Comparison of ENCODE assay signal across 8 cellular contexts in the genomic region with DNA sequence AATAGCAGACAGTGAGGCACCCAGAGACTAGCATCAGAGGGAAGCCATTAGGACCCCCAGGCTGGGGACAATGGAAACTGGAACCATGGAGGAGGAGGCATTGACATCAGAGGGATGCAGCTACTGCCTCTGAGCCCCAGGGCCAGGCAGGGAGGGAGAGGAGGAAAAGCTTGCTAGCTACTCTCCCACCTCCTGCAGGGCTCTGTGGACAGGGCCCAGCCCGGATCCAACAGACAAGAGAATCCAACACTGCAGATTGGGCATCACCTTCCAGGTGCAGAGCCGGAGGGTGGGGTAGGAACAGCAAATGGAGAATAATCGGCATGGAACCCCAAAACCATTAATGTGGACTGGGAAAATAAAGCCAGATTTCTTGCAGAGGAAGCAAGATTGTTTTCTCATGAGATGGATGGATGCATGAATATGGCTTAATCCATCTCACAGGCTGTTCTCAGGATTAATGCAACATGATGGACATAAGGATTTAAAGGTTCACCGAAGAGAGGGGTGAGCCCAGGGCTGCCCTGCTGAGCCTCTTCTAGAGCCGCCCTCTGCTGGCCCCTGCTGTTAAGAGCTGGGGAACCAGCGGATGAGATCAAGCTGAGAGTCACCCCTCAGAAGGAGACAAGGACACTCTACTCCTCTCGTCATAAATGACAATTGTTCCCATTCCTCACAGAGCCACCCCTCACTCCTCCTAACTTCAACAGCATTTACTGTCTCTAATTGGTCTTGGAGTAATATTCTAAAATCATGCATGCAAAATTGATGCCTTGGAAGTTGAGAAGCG. TPM values are rescaled to one million over a fixed set of nuclear protein-coding genes. Genes with fewer than 3 reads are reported as not detected.
DNase-seq lines count a peak whose midpoint lies in the region; ATAC-seq and TF ChIP-seq lines count a peak whose summit lies in the region.

No MANE protein-coding gene starts in this region.

- H3K4me1 ChIP-seq in GM23338 (ENCODE audit: insufficient read depth) (peaks cover 7% of the 10 kb centered on the region), hepatocyte (ENCODE audit: insufficient read depth) (no peaks in the 10 kb centered on the region), aorta (ENCODE audit: control insufficient read depth in 1 of 2, insufficient read depth in 2 of 2, low read length in 2 of 2) (no peaks in the 10 kb centered on the region)

- H3K4me2 ChIP-seq in GM23338 (no peak overlapping the region), hepatocyte (no peak overlapping the region)

- no peaks in the 10 kb centered on the region for H3K9me3 Mint-ChIP-seq in GM23338

- H3K27ac ChIP-seq in AG04450 (ENCODE audit: low read depth, low read length) (no peak overlapping the region), GM23338 (ENCODE audit: low read depth) (no peak overlapping the region), WERI-Rb-1 (peak overlapping the region; percentile 58), hepatocyte (no peak overlapping the region), aorta (ENCODE audit: low read depth in 1 of 2, low read length in 2 of 2) (no peak overlapping the region)

- 60% methylated on average over 8 of the region's 8 CpGs for WGBS in hepatocyte (ENCODE audit: low lambda C conversion rate, missing lambda C conversion rate)
- WGBS in aorta, 2 donors: 63 to 66% methylated on average over 8 of the region's 8 CpGs

- H3K27me3 ChIP-seq in AG04450 (ENCODE audit: control insufficient read depth, insufficient read depth, low read length) (no peaks in the 10 kb centered on the region), GM23338 (ENCODE audit: insufficient read depth) (no peaks in the 10 kb centered on the region), WERI-Rb-1 (ENCODE audit: insufficient read depth, low read depth, severe bottlenecking) (no peaks in the 10 kb centered on the region), hepatocyte (no peaks in the 10 kb centered on the region), aorta (ENCODE audit: control insufficient read depth in 1 of 2, insufficient read depth in 2 of 2, low read length in 1 of 2) (no peaks in the 10 kb centered on the region)

- H3K4me3 Mint-ChIP-seq in GM23338: no peak overlapping the region

- H3K79me2 ChIP-seq in GM23338 (replicated peaks; ENCODE audit: insufficient read depth) (no peaks in the 10 kb centered on the region), hepatocyte (no peaks in the 10 kb centered on the region)

- H4K20me1 ChIP-seq in GM23338 (replicated peaks; ENCODE audit: insufficient read depth) (no peaks in the 10 kb centered on the region), hepatocyte (ENCODE audit: insufficient read depth, poor library complexity, severe bottlenecking) (no peaks in the 10 kb centered on the region)

- H3K9me3 ChIP-seq in AG04450 (ENCODE audit: control insufficient read depth, insufficient read depth, low read length) (no peaks in the 10 kb centered on the region), WERI-Rb-1 (ENCODE audit: severe bottlenecking) (no peaks in the 10 kb centered on the region), hepatocyte (ENCODE audit: low read depth) (no peaks in the 10 kb centered on the region), aorta (ENCODE audit: control insufficient read depth, low read length) (no peaks in the 10 kb centered on the region)

- no peak overlapping the region for H3K27ac Mint-ChIP-seq in GM23338

- DNase-seq in AG04450 (ENCODE audit: low read depth, low spot score) (no peak), GM23338 (ENCODE audit: low spot score) (peak; percentile 64), WERI-Rb-1 (peak; percentile 91), hepatocyte (ENCODE audit: low spot score) (peak; percentile 46), aorta (no peak), hippocampal formation (lab: John Stamatoyannopoulos, UW) (no peak), GDM1 (lab: John Stamatoyannopoulos, UW) (no peak)

- H3F3A ChIP-seq in GM23338 (replicated peaks; ENCODE audit: low read depth): no peaks in the 10 kb centered on the region

- H3K4me3 ChIP-seq in AG04450 (ENCODE audit: low read depth, low read length) (no peak overlapping the region), GM23338 (no peak overlapping the region), WERI-Rb-1 (ENCODE audit: low read depth, low read length) (peak overlapping the region; percentile 21), hepatocyte (no peak overlapping the region), aorta (ENCODE audit: low read length in 2 of 2) (no peak overlapping the region)

- CTCF ChIA-PET in AG04450 (lab: Charles Lee): interaction anchor here (0.6 to 4.2 kb wide), 9 partner anchors 9 to 295 kb away, joined by 3 to 31 read pairs (median 3); no protein-coding TSS in a partner anchor

- no peaks in the 10 kb centered on the region for H3K36me3 Mint-ChIP-seq in GM23338 (ENCODE audit: low read depth)

- peak; percentile 43 for TF ChIP-seq CTCF in AG04450 (IDR thresholded peaks at IDR 0.05; ENCODE audit: low read depth, low read length)
- TF ChIP-seq CTCF in GM23338 (conservative IDR thresholded peaks at IDR 0.05; ENCODE audit: low read depth in 2 of 2): peak; percentile 57 to 67
- peak; percentile 88 for TF ChIP-seq CTCF in WERI-Rb-1 (IDR thresholded peaks at IDR 0.05; ENCODE audit: low read depth, low read length)
- TF ChIP-seq CTCF in hepatocyte (IDR thresholded peaks at IDR 0.05; ENCODE audit: poor library complexity): peak; percentile 35

- H3K36me3 ChIP-seq in GM23338 (ENCODE audit: insufficient read depth) (no peaks in the 10 kb centered on the region), WERI-Rb-1 (no peaks in the 10 kb centered on the region), hepatocyte (replicated peaks; ENCODE audit: insufficient read depth, low read depth) (no peaks in the 10 kb centered on the region), aorta (ENCODE audit: control insufficient read depth in 1 of 2, insufficient read depth in 2 of 2, low read length in 1 of 2) (no peaks in the 10 kb centered on the region)

- ATAC-seq in GM23338 (peak; percentile 91), GM19395 (IDR thresholded peaks at IDR 0.05; ENCODE audit: unreplicated experiment) (no peak), aorta (ENCODE audit: low FRiP score) (no peak)

- intact Hi-C loops in aorta (cut with DNase I): no loop called here

- POLR2A ChIA-PET in AG04450 (lab: Yijun Ruan, JAX): no interaction called here

- H3K9me2 ChIP-seq in GM23338 (ENCODE audit: insufficient read depth) (0 out of 2 replicates have a peak, but pooled peaks cover 6% of the 10 kb centered on the region), hepatocyte (replicated peaks; ENCODE audit: insufficient read depth) (no peaks in the 10 kb centered on the region)

- H3K27me3 Mint-ChIP-seq in GM23338 (ENCODE audit: insufficient read depth, low read depth, poor library complexity): no peaks in the 10 kb centered on the region

- H3K4me1 Mint-ChIP-seq in GM23338: peaks cover 11% of the 10 kb centered on the region

- H2AFZ ChIP-seq in GM23338: 0 out of 2 replicates have a peak overlapping the region, but pooled peaks have one; percentile 5
- H2AFZ ChIP-seq in hepatocyte: no peak overlapping the region

TF ChIP-seq in GM23338, 12 proteins besides CTCF, POLR2A, EP300 and RAD21 (continues in another document):
- TF ChIP-seq EZH2 (IDR thresholded peaks at IDR 0.05; ENCODE audit: low read depth, unreplicated experiment): no peak
- TF ChIP-seq ZNF114 (CRISPR knock-in tag; IDR thresholded peaks at IDR 0.05): no peak
- no peak for TF ChIP-seq POLR2AphosphoS5 (IDR thresholded peaks at IDR 0.05; ENCODE audit: low read depth)
- no peak for TF ChIP-seq REST (IDR thresholded peaks at IDR 0.05; ENCODE audit: unreplicated experiment)
- no peak for TF ChIP-seq ZNF331 (CRISPR knock-in tag; IDR thresholded peaks at IDR 0.05; ENCODE audit: low read depth)
- no peak for TF ChIP-seq NANOG (IDR thresholded peaks at IDR 0.05; ENCODE audit: borderline replicate concordance)

RNA-seq across cellular contexts. Expression of gene DNAH3, which starts 48.8 kb away (rescaled TPM):
- not detected in 2 replicates for polyA plus RNA-seq in AG04450 (2011; rRNA removed)
- not detected in 2 replicates for polyA minus RNA-seq in AG04450 (2011; rRNA and poly(A)+ RNA removed)
- 1.2 and 1.3 TPM in 2 replicates for total RNA-seq in GM23338 (2014; rRNA removed; shearing (Covaris generic))
- 0.70 and 1.0 TPM in 2 replicates for polyA plus RNA-seq in GM23338 (2016; fragmentation: Nextera tagmentation; extraction: Ambion mirVana)
- 0.12 and 0.37 TPM in 2 replicates for total RNA-seq in hepatocyte
- polyA plus RNA-seq in hepatocyte: 0.02 and 0.33 TPM in 2 replicates
- total RNA-seq in aorta: not detected
- not detected for polyA plus RNA-seq in aorta

RNA-seq across cellular contexts. Expression of gene LDAF1, which starts 56.6 kb away (rescaled TPM):
- polyA plus RNA-seq in AG04450 (2011; rRNA removed) (42.5 and 50.3 TPM in 2 replicates), GM23338 (2016; fragmentation: Nextera tagmentation; extraction: Ambion mirVana) (20.5 and 23.6 TPM in 2 replicates), hepatocyte (10.2 and 16.0 TPM in 2 replicates), aorta (10 to 100 TPM; 57.1 to 62.5 TPM)
- 75.6 and 84.4 TPM in 2 replicates for polyA minus RNA-seq in AG04450 (2011; rRNA and poly(A)+ RNA removed)
- 33.8 TPM in 2 replicates for total RNA-seq in GM23338 (2014; rRNA removed; shearing (Covaris generic))
- total RNA-seq in hepatocyte (32.4 and 37.4 TPM in 2 replicates), aorta (10 to 100 TPM; 42.8 to 55.5 TPM)

Comparison
In these comparisons a context has a peak if more than half of its experiments do, and no peak if none do; other contexts are left out.
1. DNase-seq: peak in GM23338 (single experiment), WERI-Rb-1 (single experiment) and hepatocyte (single experiment); none in AG04450 (single experiment), aorta (0 of 2), hippocampal formation (0 of 2) and GDM1 (single experiment).
2. CTCF ChIP-seq: peak in every context shown above with its lines; median percentile 88 in WERI-Rb-1; 62 in GM23338; 43 in AG04450; 35 in hepatocyte.